3 cellular contexts compared by ENCODE assay signal in the genomic region with DNA sequence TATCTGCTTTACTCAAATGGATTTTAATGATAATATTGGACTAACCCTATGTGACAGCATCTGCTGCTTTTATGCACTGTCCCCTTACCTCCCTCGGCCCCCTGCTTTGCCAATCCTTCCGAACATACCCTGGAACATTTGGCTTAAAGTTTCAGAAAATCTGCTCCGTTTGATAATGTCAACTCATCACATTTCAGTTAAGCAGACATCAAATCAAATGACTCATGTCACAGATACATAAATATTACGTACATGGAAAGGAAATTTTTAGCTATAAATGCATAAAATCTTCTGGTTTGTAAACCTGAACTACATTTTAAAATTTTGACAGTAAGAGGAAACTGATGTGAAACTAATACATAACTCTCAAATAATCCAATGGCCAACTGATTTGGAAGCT.
TF ChIP-seq lines count a peak whose summit lies in the region.

No MANE protein-coding gene starts in this region.

TF ChIP-seq in HepG2, 621 proteins besides CTCF, POLR2A, EP300 and RAD21:
- no peak for TF ChIP-seq HMG20B (CRISPR knock-in tag; conservative IDR thresholded peaks at IDR 0.05)
- TF ChIP-seq MAFF (IDR thresholded peaks at IDR 0.05; ENCODE audit: low read depth, low read length), result peak; percentile 89
- no peak for TF ChIP-seq ZNF615 (CRISPR knock-in tag; IDR thresholded peaks at IDR 0.05; ENCODE audit: borderline replicate concordance)
- TF ChIP-seq, protein P1, sequence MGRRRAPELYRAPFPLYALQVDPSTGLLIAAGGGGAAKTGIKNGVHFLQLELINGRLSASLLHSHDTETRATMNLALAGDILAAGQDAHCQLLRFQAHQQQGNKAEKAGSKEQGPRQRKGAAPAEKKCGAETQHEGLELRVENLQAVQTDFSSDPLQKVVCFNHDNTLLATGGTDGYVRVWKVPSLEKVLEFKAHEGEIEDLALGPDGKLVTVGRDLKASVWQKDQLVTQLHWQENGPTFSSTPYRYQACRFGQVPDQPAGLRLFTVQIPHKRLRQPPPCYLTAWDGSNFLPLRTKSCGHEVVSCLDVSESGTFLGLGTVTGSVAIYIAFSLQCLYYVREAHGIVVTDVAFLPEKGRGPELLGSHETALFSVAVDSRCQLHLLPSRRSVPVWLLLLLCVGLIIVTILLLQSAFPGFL (CRISPR knock-in tag; IDR thresholded peaks at IDR 0.05), result no peak
- TF ChIP-seq THAP11 (CRISPR knock-in tag; IDR thresholded peaks at IDR 0.05), result no peak
- TF ChIP-seq MAFK (conservative IDR thresholded peaks at IDR 0.05 in 1 of 2, IDR thresholded peaks at IDR 0.05 in 1 of 2; ENCODE audit: low read length in 2 of 2), result peak; percentile 87 to 90

TF ChIP-seq in IMR-90, 13 proteins besides CTCF, POLR2A, EP300 and RAD21:
- TF ChIP-seq SMC3 (IDR thresholded peaks at IDR 0.05; ENCODE audit: low read depth, low read length), result no peak
- no peak for TF ChIP-seq FOS (IDR thresholded peaks at IDR 0.05; ENCODE audit: low read depth, low read length)
- TF ChIP-seq, protein P2, sequence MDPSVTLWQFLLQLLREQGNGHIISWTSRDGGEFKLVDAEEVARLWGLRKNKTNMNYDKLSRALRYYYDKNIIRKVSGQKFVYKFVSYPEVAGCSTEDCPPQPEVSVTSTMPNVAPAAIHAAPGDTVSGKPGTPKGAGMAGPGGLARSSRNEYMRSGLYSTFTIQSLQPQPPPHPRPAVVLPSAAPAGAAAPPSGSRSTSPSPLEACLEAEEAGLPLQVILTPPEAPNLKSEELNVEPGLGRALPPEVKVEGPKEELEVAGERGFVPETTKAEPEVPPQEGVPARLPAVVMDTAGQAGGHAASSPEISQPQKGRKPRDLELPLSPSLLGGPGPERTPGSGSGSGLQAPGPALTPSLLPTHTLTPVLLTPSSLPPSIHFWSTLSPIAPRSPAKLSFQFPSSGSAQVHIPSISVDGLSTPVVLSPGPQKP (IDR thresholded peaks at IDR 0.05; ENCODE audit: borderline replicate concordance, low read depth, low read length), result no peak
- TF ChIP-seq MAFK (IDR thresholded peaks at IDR 0.05; ENCODE audit: low read depth, low read length), result peak; percentile 77
- no peak for TF ChIP-seq BHLHE40 (IDR thresholded peaks at IDR 0.05; ENCODE audit: low read depth, low read length)
- TF ChIP-seq, protein P3, sequence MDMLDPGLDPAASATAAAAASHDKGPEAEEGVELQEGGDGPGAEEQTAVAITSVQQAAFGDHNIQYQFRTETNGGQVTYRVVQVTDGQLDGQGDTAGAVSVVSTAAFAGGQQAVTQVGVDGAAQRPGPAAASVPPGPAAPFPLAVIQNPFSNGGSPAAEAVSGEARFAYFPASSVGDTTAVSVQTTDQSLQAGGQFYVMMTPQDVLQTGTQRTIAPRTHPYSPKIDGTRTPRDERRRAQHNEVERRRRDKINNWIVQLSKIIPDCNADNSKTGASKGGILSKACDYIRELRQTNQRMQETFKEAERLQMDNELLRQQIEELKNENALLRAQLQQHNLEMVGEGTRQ (IDR thresholded peaks at IDR 0.05; ENCODE audit: low read depth, low read length), result no peak
- no peak for TF ChIP-seq MXI1 (IDR thresholded peaks at IDR 0.05; ENCODE audit: borderline replicate concordance, low read depth, low read length)

TF ChIP-seq in H1, 55 proteins besides CTCF, POLR2A, EP300 and RAD21:
- no peak for TF ChIP-seq NRF1 (IDR thresholded peaks at IDR 0.05; ENCODE audit: low read depth, low read length)
- TF ChIP-seq MAFK (IDR thresholded peaks at IDR 0.05; ENCODE audit: low read depth, low read length), result peak; percentile 40; the same call in 1 of the 2 replicates
